Comparison of ENCODE assay signal across 8 cellular contexts in genomic region chr18:62523631-62524442, GRCh38. TPM values are rescaled to one million over a fixed set of nuclear protein-coding genes. Genes with fewer than 3 reads are reported as not detected.
DNase-seq lines count a peak whose midpoint lies in the region; ATAC-seq and TF ChIP-seq lines count a peak whose summit lies in the region.

No MANE protein-coding gene starts in this region.

- peak overlapping the region; percentile 97 for H3K27ac ChIP-seq in VCaP
- peak overlapping the region; percentile 95 to 99 (median 98) for H3K27ac ChIP-seq in spleen

- no peak for TF ChIP-seq CTCF in LNCaP clone FGC (IDR thresholded peaks at IDR 0.05; ENCODE audit: control insufficient read depth, extremely low read depth, insufficient read depth)
- no peak for TF ChIP-seq CTCF in VCaP (conservative IDR thresholded peaks at IDR 0.05)
- TF ChIP-seq CTCF in MCF 10A (IDR thresholded peaks at IDR 0.05; ENCODE audit: unreplicated experiment): no peak
- no peak for TF ChIP-seq CTCF in spleen (IDR thresholded peaks at IDR 0.05 in 8 of 11, conservative IDR thresholded peaks at IDR 0.05 in 3 of 11)

- H3K9me3 Mint-ChIP-seq in MCF 10A (ENCODE audit: unreplicated experiment): no peaks in the 10 kb centered on the region

- H3K4me3 ChIP-seq in LNCaP clone FGC (ENCODE audit: low read depth, low read length): peak overlapping the region; percentile 69
- peak overlapping the region; percentile 63 to 94 (median 84) for H3K4me3 ChIP-seq in spleen

- H3K9me3 ChIP-seq in spleen: no peaks in the 10 kb centered on the region

- CTCF ChIA-PET in MCF 10A (lab: Yijun Ruan, JAX): interaction anchor here (0.5 to 0.9 kb wide), 5 partner anchors 18 to 459 kb away, joined by 3 to 5 read pairs (median 3); no protein-coding TSS in a partner anchor

- H3K27me3 Mint-ChIP-seq in MCF 10A (ENCODE audit: insufficient read depth, unreplicated experiment): no peaks in the 10 kb centered on the region

- WGBS in spleen, 5 donors: 0 to 1% (median 0%) methylated on average over 28 to 100 of the region's 100 CpGs

- peaks cover 7% of the 10 kb centered on the region for H3K36me3 Mint-ChIP-seq in MCF 10A (ENCODE audit: insufficient read depth, unreplicated experiment)

- H3K36me3 ChIP-seq in spleen: no peaks in the 10 kb centered on the region

- BruUV-seq in MCF 10A (replicated peaks; lab: Mats Ljungman, UMichigan): no TSS peak

- no peak overlapping the region for H3K27ac Mint-ChIP-seq in MCF 10A (ENCODE audit: low read depth, unreplicated experiment)

- no peaks in the 10 kb centered on the region for H3K27me3 ChIP-seq in spleen (replicated peaks in 1 of 7)

- peak overlapping the region; percentile 76 for H3K4me3 Mint-ChIP-seq in MCF 10A (ENCODE audit: unreplicated experiment)

- POLR2A ChIA-PET in MCF 10A (lab: Yijun Ruan, JAX): interaction anchor here (1.0 to 8.6 kb wide), 22 partner anchors 14 to 954 kb away, joined by 3 to 117 read pairs (median 8); partner anchors contain the start of genes PIGN, RELCH and SERPINB5

- DNase-seq in LNCaP clone FGC (ENCODE audit: low read depth) (no peak), MCF 10A (ENCODE audit: unreplicated experiment) (peak; percentile 53), iPS-NIHi7 (ENCODE audit: extremely low spot score) (peak; percentile 16), spleen (peak; percentile 93)

- intact Hi-C loops in MCF 10A (cut with micrococcal nuclease) (loop anchor here (5.0 to 10.0 kb wide), 2 partner anchors 37 to 339 kb away; partner anchors contain the start of genes PIGN and RELCH), spleen (cut with DNase I; ENCODE audit: low total_unique reads) (loop anchor here (5.0 to 10.0 kb wide), 3 partner anchors 97 to 339 kb away; partner anchors contain the start of genes PHLPP1, PIGN and RELCH)

- H3K4me1 Mint-ChIP-seq in MCF 10A (ENCODE audit: insufficient read depth, unreplicated experiment): peaks cover 13% of the 10 kb centered on the region

- no peak for ATAC-seq in HG03196 (IDR thresholded peaks at IDR 0.05; ENCODE audit: unreplicated experiment)
- no peak for ATAC-seq in GM18870 (IDR thresholded peaks at IDR 0.05; ENCODE audit: unreplicated experiment)

- peaks cover 18 to 62% (median 44%) of the 10 kb centered on the region in 6 donors for H3K4me1 ChIP-seq in spleen

- TF ChIP-seq POLR2A in GM15510 (IDR thresholded peaks at IDR 0.05; ENCODE audit: borderline replicate concordance, extremely low read depth, insufficient read length): peak; percentile 24
- TF ChIP-seq POLR2A in spleen (IDR thresholded peaks at IDR 0.05): no peak

RNA-seq across cellular contexts. Expression of gene ZCCHC2, which starts 1.0 kb away (rescaled TPM):
- total RNA-seq in MCF 10A (2022) (14.6 and 15.0 TPM in 2 replicates), spleen (10 to 100 TPM; 27.5 to 55.7 (median 40.9) TPM)
- 10 to 100 TPM in 1 of 3 donors, 1 to 10 TPM in 2; 4.7 to 11.1 (median 4.9) TPM for polyA plus RNA-seq in spleen
